Comparison of ENCODE assay signal across 8 cellular contexts in genomic region chr4:139453041-139453370, GRCh38. TPM values are rescaled to one million over a fixed set of nuclear protein-coding genes. Genes with fewer than 3 reads are reported as not detected.
A peak's percentile ranks its signal among the peaks of the same experiment; 100 is the strongest.
DNase-seq lines count a peak whose midpoint lies in the region; ATAC-seq, FAIRE-seq and TF ChIP-seq lines count a peak whose summit lies in the region.

No MANE protein-coding gene starts in this region.

- H3K4me3 ChIP-seq in GM06990 (replicated peaks; ENCODE audit: low read depth, low read length) (peak overlapping the region; percentile 88), HUES64 (ENCODE audit: low read length) (peak overlapping the region; percentile 98), GM12878 (peak overlapping the region; percentile 82), keratinocyte (ENCODE audit: control insufficient read depth in 2 of 3, extremely low read depth in 1 of 3, insufficient read depth in 2 of 3, low read depth in 1 of 3, low read length in 3 of 3) (peak overlapping the region; percentile 67 to 97 (median 86))

- POLR2A ChIA-PET in RWPE1 (lab: Yijun Ruan, JAX; ENCODE audit: low non-redundant PET): interaction anchor here (0.6 to 1.0 kb wide), 2 partner anchors 32 to 151 kb away, joined by 3 to 4 read pairs; no protein-coding TSS in a partner anchor
- POLR2A ChIA-PET in GM12878 (lab: Charles Lee): interaction anchor here (0.6 to 0.7 kb wide), 3 partner anchors 34 to 345 kb away, joined by 3 read pairs; no protein-coding TSS in a partner anchor

- CTCF ChIA-PET in RWPE1 (lab: Yijun Ruan, JAX) (interaction anchor here (0.6 to 1.0 kb wide), 4 partner anchors 64 to 488 kb away, joined by 3 to 4 read pairs (median 4); partner anchors contain the start of gene SETD7), GM12878 (lab: Yijun Ruan, JAX) (interaction anchor here (0.8 to 1.1 kb wide), 5 partner anchors 8 to 78 kb away, joined by 3 to 4 read pairs (median 3); no protein-coding TSS in a partner anchor)

- 2% methylated on average over 15 of the region's 15 CpGs for WGBS in HUES64
- under 1% methylated on average over 15 of the region's 15 CpGs for WGBS in GM12878 (ENCODE audit: insufficient coverage, insufficient replicate concordance, low lambda C conversion rate, missing lambda C conversion rate)

- in situ Hi-C loops in GM12878 (cut with MboI): no loop called here

- RAD21 ChIA-PET in GM12878 (lab: Charles Lee; ENCODE audit: unreplicated experiment): interaction anchor here (0.8 to 1.2 kb wide), 2 partner anchors 74 to 152 kb away, joined by 3 to 6 read pairs; partner anchors contain the start of gene NAA15

- no peak for TF ChIP-seq POLR2A in GM12878 (IDR thresholded peaks at IDR 0.05; ENCODE audit: low read depth, low read length)

- H3K9ac ChIP-seq in HUES64 (ENCODE audit: low read depth, low read length) (peak overlapping the region; percentile 89), GM12878 (ENCODE audit: control insufficient read depth, insufficient read depth, low read length) (peak overlapping the region; percentile 74), keratinocyte (ENCODE audit: control insufficient read depth, extremely low read depth, insufficient read depth, low read length) (peak overlapping the region; percentile 84)

- H3K79me2 ChIP-seq in GM12878 (ENCODE audit: control insufficient read depth, insufficient read depth, low read length): peaks cover 44% of the 10 kb centered on the region
- H3K79me2 ChIP-seq in keratinocyte (ENCODE audit: control insufficient read depth, insufficient read depth, low read length): peaks cover 48% of the 10 kb centered on the region

- TSS peak; percentile 78 for BruUV-seq in GM12878 (replicated peaks; lab: Mats Ljungman, UMichigan)

- no peaks in the 10 kb centered on the region for H3K9me3 ChIP-seq in HUES64 (ENCODE audit: insufficient read depth, low read depth, low read length)
- H3K9me3 ChIP-seq in GM12878 (replicated peaks; ENCODE audit: control insufficient read depth, insufficient read depth, low read length): no peaks in the 10 kb centered on the region
- H3K9me3 ChIP-seq in keratinocyte (ENCODE audit: control insufficient read depth, low read depth, low read length): no peaks in the 10 kb centered on the region

- H3K4me2 ChIP-seq in GM12878 (ENCODE audit: control insufficient read depth, insufficient read depth): peak overlapping the region; percentile 32
- peak overlapping the region; percentile 97 for H3K4me2 ChIP-seq in keratinocyte (ENCODE audit: control insufficient read depth, extremely low read depth, insufficient read depth, low read depth, low read length)

- no peaks in the 10 kb centered on the region for H4K20me1 ChIP-seq in GM12878 (ENCODE audit: control insufficient read depth, insufficient read depth)
- H4K20me1 ChIP-seq in keratinocyte (ENCODE audit: control insufficient read depth, extremely low read depth, insufficient read depth, low read length): no peaks in the 10 kb centered on the region

- DNase-seq in GM06990 (ENCODE audit: extremely low read depth, insufficient read length) (no peak), RWPE1 (ENCODE audit: low spot score) (peak; percentile 68), GM12878 (ENCODE audit: low read depth, low spot score) (peak; percentile 59), keratinocyte (ENCODE audit: low read depth, low spot score) (no peak), pons (ENCODE audit: low spot score) (no peak)
- peak; percentile 37 for DNase-seq in stimulated activated CD8-positive, alpha-beta memory T cell treated with anti-CD3 and anti-CD28 coated beads, Interleukin-7, amount 100 ng/mL, for 24 hours (ENCODE audit: low read depth)

- H2AFZ ChIP-seq in GM12878 (ENCODE audit: control insufficient read depth, low read depth, low read length): peak overlapping the region; percentile 88
- H2AFZ ChIP-seq in keratinocyte (ENCODE audit: control insufficient read depth, low read length): peak overlapping the region; percentile 64

- intact Hi-C loops in GM12878 (cut with micrococcal nuclease; ENCODE audit: unreplicated experiment): loop anchor here (2.0 to 10.0 kb wide), 3 partner anchors 76 to 371 kb away; partner anchors contain the start of genes NAA15 and NDUFC1

- FAIRE-seq in GM12878 (lab: Jason Lieb, UNC) (peak; percentile 59), keratinocyte (lab: Jason Lieb, UNC) (peak; percentile 23)

- TF ChIP-seq CTCF in GM06990 (IDR thresholded peaks at IDR 0.05; ENCODE audit: insufficient read depth, low read length, poor library complexity, severe bottlenecking) (peak; percentile 46), RWPE1 (conservative IDR thresholded peaks at IDR 0.05; ENCODE audit: low read depth) (peak; percentile 57), GM12878 (IDR thresholded peaks at IDR 0.05 in 2 of 3, conservative IDR thresholded peaks at IDR 0.05 in 1 of 3; ENCODE audit: control insufficient read depth in 2 of 3, extremely low read depth in 1 of 3, insufficient read depth in 1 of 3, low read depth in 3 of 3, low read length in 3 of 3) (peak; percentile 36 to 61 (median 47); a peak in 5 of 6 replicates), keratinocyte (optimal IDR thresholded peaks at IDR 0.05 in 1 of 3, IDR thresholded peaks at IDR 0.05 in 1 of 3, conservative IDR thresholded peaks at IDR 0.05 in 1 of 3; ENCODE audit: extremely low read depth in 1 of 3, insufficient read depth in 2 of 3, low read length in 3 of 3) (peak; percentile 48 to 65 (median 49))

- no peaks in the 10 kb centered on the region for H3K27me3 ChIP-seq in GM06990 (replicated peaks; ENCODE audit: control insufficient read depth, insufficient read depth, low read length)
- no peaks in the 10 kb centered on the region for H3K27me3 ChIP-seq in HUES64 (ENCODE audit: insufficient read depth, low read length)
- H3K27me3 ChIP-seq in GM12878 (replicated peaks in 1 of 2; ENCODE audit: control insufficient read depth in 2 of 2, insufficient read depth in 2 of 2, low read length in 1 of 2): no peaks in the 10 kb centered on the region
- H3K27me3 ChIP-seq in keratinocyte (ENCODE audit: control insufficient read depth, extremely low read depth, insufficient read depth, low read length): no peaks in the 10 kb centered on the region

- SMC1A ChIA-PET in GM12878 (lab: Charles Lee; ENCODE audit: uncharacterized antibody, unreplicated experiment): no interaction called here

- TF ChIP-seq RAD21 in GM12878 (IDR thresholded peaks at IDR 0.05; ENCODE audit: insufficient read depth, low read depth, low read length): peak; percentile 47

- ATAC-seq in GM21529 (IDR thresholded peaks at IDR 0.05; ENCODE audit: unreplicated experiment) (peak; percentile 48), GM12878 (peak; percentile 76)

- peaks cover 3% of the 10 kb centered on the region for H3K9me1 ChIP-seq in keratinocyte (ENCODE audit: control insufficient read depth, extremely low read depth, insufficient read depth, low read length)

- peak overlapping the region; percentile 91 for H3K27ac ChIP-seq in HUES64 (ENCODE audit: low read depth, low read length)
- peak overlapping the region; percentile 99 for H3K27ac ChIP-seq in RWPE1
- peak overlapping the region; percentile 78 for H3K27ac ChIP-seq in GM12878 (ENCODE audit: control insufficient read depth, insufficient read depth)
- H3K27ac ChIP-seq in keratinocyte (ENCODE audit: control insufficient read depth, insufficient read depth, low read length): peak overlapping the region; percentile 82

- H3K36me3 ChIP-seq in GM06990 (ENCODE audit: control insufficient read depth, insufficient read depth, low read length) (no peaks in the 10 kb centered on the region), HUES64 (ENCODE audit: insufficient read depth, low read length) (no peaks in the 10 kb centered on the region), GM12878 (ENCODE audit: control insufficient read depth in 2 of 2, insufficient read depth in 2 of 2, low read length in 1 of 2) (no peaks in the 10 kb centered on the region), keratinocyte (ENCODE audit: control insufficient read depth in 2 of 2, extremely low read depth in 1 of 2, insufficient read depth in 2 of 2, low read length in 2 of 2) (no peaks in the 10 kb centered on the region)

- TF ChIP-seq EP300 in GM12878 (IDR thresholded peaks at IDR 0.05; ENCODE audit: borderline replicate concordance in 1 of 2, control insufficient read depth in 1 of 2, low read depth in 2 of 2, low read length in 2 of 2): peak; percentile 15 to 44; a peak in 1 of 4 replicates

- dilution Hi-C loops in keratinocyte (cut with MboI; ENCODE audit: extremely low pct_ligation_motif_present, low sequenced_read_pairs): no loop called here

- peaks cover 31% of the 10 kb centered on the region for H3K4me1 ChIP-seq in HUES64 (ENCODE audit: insufficient read depth, low read length)
- peaks cover 9% of the 10 kb centered on the region; the same call in 1 of the 2 replicates for H3K4me1 ChIP-seq in GM12878 (ENCODE audit: control insufficient read depth, insufficient read depth, low read length)
- peaks cover 27% of the 10 kb centered on the region for H3K4me1 ChIP-seq in keratinocyte (ENCODE audit: control insufficient read depth, extremely low read depth, insufficient read depth, low read length)

RNA-seq across cellular contexts. Expression of gene RAB33B, which starts 0.9 kb away (rescaled TPM):
- polyA plus RNA-seq in HUES64 (2013, experiment 1 of 2): 5.1 TPM
- 5.2 TPM for polyA plus RNA-seq in HUES64 (2013, experiment 2 of 2)
- total RNA-seq in GM12878 (2013; cell fraction: nucleolus; rRNA removed): 10.5 and 11.6 TPM in 2 replicates
- 7.8 and 9.0 TPM in 2 replicates for total RNA-seq in GM12878 (2014; rRNA removed)
- total RNA-seq in GM12878 (2014; rRNA removed; fragmentation: Illumina TruSeq; extraction: Trizol): 7.5 and 7.8 TPM in 2 replicates
- 6.0 and 6.1 TPM in 2 replicates for total RNA-seq in GM12878 (2021)
- 2.8 TPM for polyA plus RNA-seq in GM12878 (2011; ENCODE audit: low read depth)
- 8.5 and 12.6 TPM in 2 replicates for polyA plus RNA-seq in GM12878 (2011; rRNA removed)
- polyA plus RNA-seq in GM12878 (2011; cell fraction: cytosol; rRNA removed): 4.9 and 5.7 TPM in 2 replicates
- polyA plus RNA-seq in GM12878 (2011; cell fraction: nucleus; rRNA removed): 3.1 and 3.9 TPM in 2 replicates
- 4.5 and 5.2 TPM in 2 replicates for polyA plus RNA-seq in GM12878 (2012)
- polyA plus RNA-seq in GM12878 (2014; fragmentation: Illumina TruSeq; extraction: Trizol): 5.9 and 6.2 TPM in 2 replicates
- polyA plus RNA-seq in GM12878 (2014; fragmentation: Nextera tagmentation; extraction: Ambion mirVana): 10 to 100 TPM in 1 of 2 experiments, 1 to 10 TPM in 1; 3.2 to 10.7 TPM
- 4.3 and 5.0 TPM in 2 replicates for polyA plus RNA-seq in GM12878 (2014; rRNA removed)
- 1 to 10 TPM; 7.2 to 7.9 TPM for polyA plus RNA-seq in GM12878 (2016; fragmentation: Nextera tagmentation; extraction: Ambion mirVana)
- 10.2 and 11.6 TPM in 2 replicates for polyA minus RNA-seq in GM12878 (2011; rRNA and poly(A)+ RNA removed)
- 4.9 and 5.7 TPM in 2 replicates for polyA minus RNA-seq in GM12878 (2011; cell fraction: cytosol; rRNA and poly(A)+ RNA removed)
- polyA minus RNA-seq in GM12878 (2011; cell fraction: nucleus; rRNA and poly(A)+ RNA removed): 3.5 and 5.6 TPM in 2 replicates
- polyA plus RNA-seq in keratinocyte: 3.2 to 4.4 TPM (median 3.2 TPM) in 3 replicates
- 2.3 TPM for polyA plus RNA-seq in keratinocyte (2011; ENCODE audit: low read depth)
- 2.2 and 3.8 TPM in 2 replicates for polyA plus RNA-seq in keratinocyte (2011; cell fraction: cytosol; rRNA removed)
- polyA plus RNA-seq in keratinocyte (2011; cell fraction: nucleus; rRNA removed): 5.0 and 5.6 TPM in 2 replicates
- 2.4 and 3.2 TPM in 2 replicates for polyA plus RNA-seq in keratinocyte (2012; ENCODE audit: low replicate concordance)
- polyA minus RNA-seq in keratinocyte: 0.95 to 6.8 TPM (median 5.3 TPM) in 3 replicates
- 9.0 TPM for polyA minus RNA-seq in keratinocyte (2011; cell fraction: cytosol; rRNA and poly(A)+ RNA removed)
- polyA minus RNA-seq in keratinocyte (2011; cell fraction: nucleus; rRNA and poly(A)+ RNA removed): 5.4 and 15.1 TPM in 2 replicates

Comparison
In these comparisons a context has a peak if more than half of its experiments do, and no peak if none do; other contexts are left out.
1. DNase-seq: peak in RWPE1 (single experiment), GM12878 (single experiment) and stimulated activated CD8-positive, alpha-beta memory T cell treated with anti-CD3 and anti-CD28 coated beads, Interleukin-7, amount 100 ng/mL, for 24 hours (single experiment); none in GM06990 (single experiment), keratinocyte (single experiment) and pons (single experiment).
2. Peak in every context shown above with its lines, with median percentiles within 50 percentile points of each other: H3K4me3 ChIP-seq, CTCF ChIP-seq, H3K27ac ChIP-seq and H3K9ac ChIP-seq.